In genomic region chr13:50410921-50411712, GRCh38 we compare ENCODE assay signal across 11 cellular contexts.
A peak's percentile ranks its signal among the peaks of the same experiment; 100 is the strongest.
DNase-seq lines count a peak whose midpoint lies in the region; ATAC-seq, FAIRE-seq and TF ChIP-seq lines count a peak whose summit lies in the region.
"Had no signal": no experiment of that assay in that cellular context is flagged by ENCODE, and none has a peak within 500 bp of the region (broad histone marks: within the 10 kb centered on the region; RNA-seq: fewer than 3 reads in every experiment).

No MANE protein-coding gene starts in this region.

- H3K9me3 Mint-ChIP-seq in naive thymus-derived CD8-positive, alpha-beta T cell: peaks cover 0 to 13% (median 0%) of the 10 kb centered on the region in 9 donors

- TF ChIP-seq EP300 in A549 (IDR thresholded peaks at IDR 0.05): no peak

- no peak for TF ChIP-seq CTCF in A549 (IDR thresholded peaks at IDR 0.05)
- no peak for TF ChIP-seq CTCF in keratinocyte (optimal IDR thresholded peaks at IDR 0.05 in 1 of 3, IDR thresholded peaks at IDR 0.05 in 1 of 3, conservative IDR thresholded peaks at IDR 0.05 in 1 of 3; ENCODE audit: extremely low read depth in 1 of 3, insufficient read depth in 2 of 3, low read length in 3 of 3)

- H3K4me1 ChIP-seq in A549 (peaks cover 26% of the 10 kb centered on the region), keratinocyte (ENCODE audit: control insufficient read depth, extremely low read depth, insufficient read depth, low read length) (peaks cover 18% of the 10 kb centered on the region)
- H3K4me1 ChIP-seq: prostate gland had no signal

- peak in 1 of 2 experiments; percentile 10; a peak in 1 of 5 replicates for TF ChIP-seq RAD21 in A549 (conservative IDR thresholded peaks at IDR 0.05 in 1 of 2, IDR thresholded peaks at IDR 0.05 in 1 of 2)

- peak; percentile 54 to 67 for DNase-seq in A549 (ENCODE audit: low read depth in 1 of 2, low spot score in 1 of 2)
- peak; percentile 50 for DNase-seq in HK-2 (ENCODE audit: unreplicated experiment)
- DNase-seq in amniotic stem cell (lab: John Stamatoyannopoulos, UW): peak; percentile 69
- peak; percentile 17 for DNase-seq in keratinocyte (ENCODE audit: low read depth, low spot score)
- DNase-seq in naive thymus-derived CD8-positive, alpha-beta T cell: no peak
- DNase-seq in DMS114 treated with DMSO at 0.1 percent for 48 hours (lab: John Stamatoyannopoulos, UW; ENCODE audit: unreplicated experiment): no peak
- DNase-seq: effector CD4-positive, alpha-beta T cell; NCI-H1092 treated with DMSO at 0.1 percent for 48 hours had no signal

- H3K27ac Mint-ChIP-seq in naive thymus-derived CD8-positive, alpha-beta T cell: peak overlapping the region in 1 of 10 donors; percentile 57

- no peak overlapping the region for H3K4me3 ChIP-seq in A549
- H3K4me3 ChIP-seq in keratinocyte (ENCODE audit: control insufficient read depth in 2 of 3, extremely low read depth in 1 of 3, insufficient read depth in 2 of 3, low read depth in 1 of 3, low read length in 3 of 3): no peak overlapping the region
- H3K4me3 ChIP-seq: prostate gland had no signal

- WGBS in A549 (ENCODE audit: missing lambda C conversion rate): 29% methylated on average over 3 of the region's 5 CpGs

- H3K4me1 Mint-ChIP-seq in naive thymus-derived CD8-positive, alpha-beta T cell: peaks cover 0 to 7% (median 1%) of the 10 kb centered on the region in 4 donors

- H3K9me3 ChIP-seq in A549: no peaks in the 10 kb centered on the region
- no peaks in the 10 kb centered on the region for H3K9me3 ChIP-seq in keratinocyte (ENCODE audit: control insufficient read depth, low read depth, low read length)
- H3K9me3 ChIP-seq: prostate gland had no signal

- no peaks in the 10 kb centered on the region for H3K36me3 Mint-ChIP-seq in naive thymus-derived CD8-positive, alpha-beta T cell

- no peak overlapping the region for H3K9ac ChIP-seq in keratinocyte (ENCODE audit: control insufficient read depth, extremely low read depth, insufficient read depth, low read length)

- TF ChIP-seq POLR2A in A549 (IDR thresholded peaks at IDR 0.05; ENCODE audit: low read length): no peak

- peak overlapping the region; percentile 84 for H2AFZ ChIP-seq in keratinocyte (ENCODE audit: control insufficient read depth, low read length)

- H3K9me1 ChIP-seq in keratinocyte (ENCODE audit: control insufficient read depth, extremely low read depth, insufficient read depth, low read length): no peaks in the 10 kb centered on the region

- FAIRE-seq in A549 (lab: Jason Lieb, UNC) (no peak), keratinocyte (lab: Jason Lieb, UNC) (peak; percentile 91)

- H3K4me2 ChIP-seq in A549: peak overlapping the region; percentile 52
- peak overlapping the region; percentile 68 for H3K4me2 ChIP-seq in keratinocyte (ENCODE audit: control insufficient read depth, extremely low read depth, insufficient read depth, low read depth, low read length)

- no peaks in the 10 kb centered on the region for H3K27me3 ChIP-seq in keratinocyte (ENCODE audit: control insufficient read depth, extremely low read depth, insufficient read depth, low read length)

- H3K27ac ChIP-seq in A549 (peak overlapping the region; percentile 43 to 68; a peak in 5 of 6 replicates), keratinocyte (ENCODE audit: control insufficient read depth, insufficient read depth, low read length) (peak overlapping the region; percentile 67)
- H3K27ac ChIP-seq: prostate gland had no signal

- CTCF ChIA-PET in A549 (lab: Yijun Ruan, JAX): no interaction called here

- POLR2A ChIA-PET in A549 (lab: Yijun Ruan, JAX): no interaction called here
- POLR2A ChIA-PET in naive thymus-derived CD8-positive, alpha-beta T cell (lab: Charles Lee): no interaction called here

- ATAC-seq in A549 (peak; percentile 95 to 98), GM21619 (IDR thresholded peaks at IDR 0.05; ENCODE audit: unreplicated experiment) (no peak), GM21723 (IDR thresholded peaks at IDR 0.05; ENCODE audit: unreplicated experiment) (no peak)
- no peak for ATAC-seq in naive thymus-derived CD8-positive, alpha-beta T cell

- H3K27me3 Mint-ChIP-seq in naive thymus-derived CD8-positive, alpha-beta T cell: peaks cover 0 to 5% (median 0%) of the 10 kb centered on the region in 5 donors

- H3K36me3 ChIP-seq in keratinocyte (ENCODE audit: control insufficient read depth in 2 of 2, extremely low read depth in 1 of 2, insufficient read depth in 2 of 2, low read length in 2 of 2): no peaks in the 10 kb centered on the region
- H3K36me3 ChIP-seq: prostate gland had no signal

- dilution Hi-C loops in keratinocyte (cut with MboI; ENCODE audit: extremely low pct_ligation_motif_present, low sequenced_read_pairs): no loop called here

- H4K20me1 ChIP-seq in keratinocyte (ENCODE audit: control insufficient read depth, extremely low read depth, insufficient read depth, low read length): no peaks in the 10 kb centered on the region

- no peaks in the 10 kb centered on the region for H3K79me2 ChIP-seq in keratinocyte (ENCODE audit: control insufficient read depth, insufficient read depth, low read length)

- no peak overlapping the region for H3K4me3 Mint-ChIP-seq in naive thymus-derived CD8-positive, alpha-beta T cell

TF ChIP-seq in A549, 52 proteins besides CTCF, POLR2A, EP300 and RAD21:
- TF ChIP-seq SMC3 (IDR thresholded peaks at IDR 0.05): 0 out of 3 replicates have a peak, but pooled peaks have one; percentile 17
- TF ChIP-seq CBX8 (IDR thresholded peaks at IDR 0.05): no peak
- TF ChIP-seq POLR2AphosphoS2 (conservative IDR thresholded peaks at IDR 0.05; ENCODE audit: low read length): no peak
- no peak for TF ChIP-seq RFX5 (IDR thresholded peaks at IDR 0.05)
- TF ChIP-seq, protein P1, sequence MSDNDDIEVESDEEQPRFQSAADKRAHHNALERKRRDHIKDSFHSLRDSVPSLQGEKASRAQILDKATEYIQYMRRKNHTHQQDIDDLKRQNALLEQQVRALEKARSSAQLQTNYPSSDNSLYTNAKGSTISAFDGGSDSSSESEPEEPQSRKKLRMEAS (IDR thresholded peaks at IDR 0.05): peak; percentile 48; the same call in 1 of the 2 replicates
- peak; percentile 54 for TF ChIP-seq FOSL2 (IDR thresholded peaks at IDR 0.05)
- peak; percentile 55 for TF ChIP-seq FOSL2 (CRISPR knock-in tag; IDR thresholded peaks at IDR 0.05)
- TF ChIP-seq JUNB (IDR thresholded peaks at IDR 0.05): peak; percentile 73
- no peak for TF ChIP-seq ZNF302 (CRISPR knock-in tag; IDR thresholded peaks at IDR 0.05)

Comparison
In these comparisons a context has a peak if more than half of its experiments do, and no peak if none do; other contexts are left out.
1. ATAC-seq: peak in A549 (2 of 2); none in GM21619 (single experiment), naive thymus-derived CD8-positive, alpha-beta T cell (0 of 2) and GM21723 (single experiment).
2. DNase-seq: peak in A549 (2 of 2), HK-2 (single experiment), amniotic stem cell (single experiment) and keratinocyte (single experiment); none in naive thymus-derived CD8-positive, alpha-beta T cell (0 of 10) and DMS114 treated with DMSO at 0.1 percent for 48 hours (single experiment).